17 cellular contexts compared by ENCODE assay signal in genomic region chr11:79045811-79046304, GRCh38.
DNase-seq lines count a peak whose midpoint lies in the region; ATAC-seq, FAIRE-seq and TF ChIP-seq lines count a peak whose summit lies in the region.
"Had no signal": no experiment of that assay in that cellular context is flagged by ENCODE, and none has a peak within 500 bp of the region (broad histone marks: within the 10 kb centered on the region; RNA-seq: fewer than 3 reads in every experiment).

No MANE protein-coding gene starts in this region.

- no peak overlapping the region for H2BK120ac ChIP-seq in mesenchymal stem cell (ENCODE audit: low read depth, low read length)

- no peak overlapping the region for H3K4ac ChIP-seq in mesenchymal stem cell (ENCODE audit: low read depth in 1 of 2, low read length in 2 of 2)

- intact Hi-C loops in activated T-helper 2 cell treated with anti-CD3 and anti-CD28 coated beads, Interferon-gamma antibody, Interleukin-2, Interleukin-4, amounts not matched to agents 10 μg/mL and 5 μg/mL and 100 μg/mL, durations not matched to agents 14 hours and 24 hours and 36 hours (cut with micrococcal nuclease): no loop called here

- H2BK12ac ChIP-seq in mesenchymal stem cell (ENCODE audit: low read length in 2 of 2): no peak overlapping the region

- H3K9ac ChIP-seq in mesenchymal stem cell (ENCODE audit: low read length): no peak overlapping the region
- H3K9ac ChIP-seq: KMS-11 had no signal

- no peak overlapping the region for H3K4me3 ChIP-seq in mesenchymal stem cell (ENCODE audit: insufficient read depth in 1 of 2, low read depth in 1 of 2, low read length in 2 of 2)
- H3K4me3 ChIP-seq: A549, transverse colon had no signal

- no peak overlapping the region for H2AFZ ChIP-seq in mesenchymal stem cell (ENCODE audit: low read depth, low read length)

- peaks cover under 1% of the 10 kb centered on the region for H3K9me3 ChIP-seq in mesenchymal stem cell (ENCODE audit: control insufficient read depth, low read length)
- H3K9me3 ChIP-seq: A549, transverse colon had no signal

- no peak overlapping the region for H4K91ac ChIP-seq in mesenchymal stem cell (ENCODE audit: low read length)

- no peak overlapping the region for H3K18ac ChIP-seq in mesenchymal stem cell (ENCODE audit: low read depth in 1 of 2, low read length in 2 of 2)

- ATAC-seq in HG03520 (IDR thresholded peaks at IDR 0.05; ENCODE audit: unreplicated experiment) (peak; percentile 61), HG03439 (IDR thresholded peaks at IDR 0.05; ENCODE audit: unreplicated experiment) (no peak)
- ATAC-seq: left ventricle myocardium superior had no signal

- H2BK15ac ChIP-seq in mesenchymal stem cell (ENCODE audit: low read depth, poor library complexity, severe bottlenecking): no peak overlapping the region

- 45% methylated on average over 6 of the region's 6 CpGs for WGBS in mesenchymal stem cell

- H2AK5ac ChIP-seq in mesenchymal stem cell (ENCODE audit: low read length, severe bottlenecking): no peak overlapping the region

- DNase-seq in AG08395 (ENCODE audit: low spot score) (peak; percentile 35), caudate nucleus (lab: John Stamatoyannopoulos, UW) (peak in 48 of 61 donors; percentile 8 to 97 (median 66)), mesenchymal stem cell (peak; percentile 16), GM12891 (ENCODE audit: insufficient read length, low spot score) (no peak)
- no peak for DNase-seq in activated T-helper 2 cell treated with anti-CD3 and anti-CD28 coated beads, Interferon-gamma antibody, Interleukin-2, Interleukin-4, amounts not matched to agents 10 μg/mL and 5 μg/mL and 100 μg/mL, durations not matched to agents 14 hours and 24 hours and 36 hours (ENCODE audit: low spot score)
- DNase-seq in activated T-cell treated with anti-CD3 and anti-CD28 coated beads, Interleukin-2, amount 50 U/mL, for 24 hours: no peak
- DNase-seq: activated CD4-positive, alpha-beta T cell treated with anti-CD3 and anti-CD28 coated beads for 1 hour; HCEC 1CT; left ventricle myocardium superior; NCI-H1436 treated with DMSO at 0.1 percent for 48 hours; occipital lobe; SW 1271; transverse colon had no signal

- H3K4me1 Mint-ChIP-seq in activated T-helper 2 cell treated with anti-CD3 and anti-CD28 coated beads, Interferon-gamma antibody, Interleukin-2, Interleukin-4, amounts not matched to agents 10 μg/mL and 5 μg/mL and 100 μg/mL, durations not matched to agents 14 hours and 24 hours and 36 hours (ENCODE audit: low read depth): no peaks in the 10 kb centered on the region
- H3K4me1 Mint-ChIP-seq in activated T-cell treated with anti-CD3 and anti-CD28 coated beads, Interleukin-2, amount 50 U/mL, for 24 hours (ENCODE audit: low read depth): no peaks in the 10 kb centered on the region

- H3K36me3 ChIP-seq in mesenchymal stem cell (ENCODE audit: control insufficient read depth in 1 of 2, insufficient read depth in 2 of 2, low read depth in 1 of 2, low read length in 2 of 2): no peaks in the 10 kb centered on the region
- H3K36me3 ChIP-seq: transverse colon had no signal

- H3K36me3 Mint-ChIP-seq in activated T-helper 2 cell treated with anti-CD3 and anti-CD28 coated beads, Interferon-gamma antibody, Interleukin-2, Interleukin-4, amounts not matched to agents 10 μg/mL and 5 μg/mL and 100 μg/mL, durations not matched to agents 14 hours and 24 hours and 36 hours (ENCODE audit: low read depth): no peaks in the 10 kb centered on the region
- H3K36me3 Mint-ChIP-seq in activated T-cell treated with anti-CD3 and anti-CD28 coated beads, Interleukin-2, amount 50 U/mL, for 24 hours (ENCODE audit: low read depth): no peaks in the 10 kb centered on the region

- H4K8ac ChIP-seq in mesenchymal stem cell (ENCODE audit: low read length): no peak overlapping the region

- no peak overlapping the region for H3K4me2 ChIP-seq in mesenchymal stem cell (ENCODE audit: low read length, poor library complexity, severe bottlenecking)
- H3K4me2 ChIP-seq: A549, KMS-11 had no signal

- H2BK5ac ChIP-seq in mesenchymal stem cell (ENCODE audit: low read depth, low read length, poor library complexity, severe bottlenecking): no peak overlapping the region

- H3K27ac ChIP-seq in caudate nucleus (ENCODE audit: low read depth, low read length): peak overlapping the region; percentile 48
- H3K27ac ChIP-seq in mesenchymal stem cell (ENCODE audit: low read length, poor library complexity, severe bottlenecking): no peak overlapping the region
- H3K27ac ChIP-seq: A549, KMS-11, transverse colon had no signal

- H3K14ac ChIP-seq in mesenchymal stem cell (ENCODE audit: low read length in 2 of 2): peak overlapping the region in 1 of 2 experiments; percentile 73

- H3K4me1 ChIP-seq in mesenchymal stem cell (ENCODE audit: control insufficient read depth, insufficient read depth, low read depth, low read length): peaks cover 14% of the 10 kb centered on the region
- H3K4me1 ChIP-seq: A549, transverse colon had no signal

- H3K27me3 ChIP-seq in mesenchymal stem cell (ENCODE audit: control insufficient read depth in 1 of 2, insufficient read depth in 1 of 2, low read length in 2 of 2): no peaks in the 10 kb centered on the region
- H3K27me3 ChIP-seq: transverse colon had no signal

- no peak overlapping the region for H3K23ac ChIP-seq in mesenchymal stem cell (ENCODE audit: low read length in 2 of 2)

- H3K79me1 ChIP-seq in mesenchymal stem cell (replicated peaks; ENCODE audit: low read length, poor library complexity, severe bottlenecking): no peaks in the 10 kb centered on the region

- no peak for FAIRE-seq in GM12891 (lab: Jason Lieb, UNC)
- FAIRE-seq: A549 had no signal

- TF ChIP-seq POLR2A in GM12891 (IDR thresholded peaks at IDR 0.05; ENCODE audit: low read depth, low read length): no peak

- H3K27me3 Mint-ChIP-seq in activated T-helper 2 cell treated with anti-CD3 and anti-CD28 coated beads, Interferon-gamma antibody, Interleukin-2, Interleukin-4, amounts not matched to agents 10 μg/mL and 5 μg/mL and 100 μg/mL, durations not matched to agents 14 hours and 24 hours and 36 hours (ENCODE audit: low read depth): peaks cover 9% of the 10 kb centered on the region
- H3K27me3 Mint-ChIP-seq in activated T-cell treated with anti-CD3 and anti-CD28 coated beads, Interleukin-2, amount 50 U/mL, for 24 hours: peaks cover 15% of the 10 kb centered on the region

- H3K9me3 Mint-ChIP-seq in activated T-helper 2 cell treated with anti-CD3 and anti-CD28 coated beads, Interferon-gamma antibody, Interleukin-2, Interleukin-4, amounts not matched to agents 10 μg/mL and 5 μg/mL and 100 μg/mL, durations not matched to agents 14 hours and 24 hours and 36 hours: no peaks in the 10 kb centered on the region
- no peaks in the 10 kb centered on the region for H3K9me3 Mint-ChIP-seq in activated T-cell treated with anti-CD3 and anti-CD28 coated beads, Interleukin-2, amount 50 U/mL, for 24 hours

- H3K27ac Mint-ChIP-seq in activated T-helper 2 cell treated with anti-CD3 and anti-CD28 coated beads, Interferon-gamma antibody, Interleukin-2, Interleukin-4, amounts not matched to agents 10 μg/mL and 5 μg/mL and 100 μg/mL, durations not matched to agents 14 hours and 24 hours and 36 hours: no peak overlapping the region
- H3K27ac Mint-ChIP-seq in activated T-cell treated with anti-CD3 and anti-CD28 coated beads, Interleukin-2, amount 50 U/mL, for 24 hours: no peak overlapping the region

- no peak overlapping the region for H3K4me3 Mint-ChIP-seq in activated T-helper 2 cell treated with anti-CD3 and anti-CD28 coated beads, Interferon-gamma antibody, Interleukin-2, Interleukin-4, amounts not matched to agents 10 μg/mL and 5 μg/mL and 100 μg/mL, durations not matched to agents 14 hours and 24 hours and 36 hours (ENCODE audit: low read depth)
- H3K4me3 Mint-ChIP-seq in activated T-cell treated with anti-CD3 and anti-CD28 coated beads, Interleukin-2, amount 50 U/mL, for 24 hours: no peak overlapping the region

TF ChIP-seq in GM12891, 5 proteins besides CTCF, POLR2A, EP300 and RAD21:
- no peak for TF ChIP-seq PAX5 (IDR thresholded peaks at IDR 0.05; ENCODE audit: insufficient read depth, low read length, severe bottlenecking)
- TF ChIP-seq SPI1 (IDR thresholded peaks at IDR 0.05; ENCODE audit: low read depth, low read length): no peak
- no peak for TF ChIP-seq TAF1 (IDR thresholded peaks at IDR 0.05; ENCODE audit: low read depth, low read length)
- no peak for TF ChIP-seq POLR2AphosphoS5 (IDR thresholded peaks at IDR 0.05; ENCODE audit: low read depth, low read length)
- no peak for TF ChIP-seq POU2F2 (IDR thresholded peaks at IDR 0.05; ENCODE audit: low read depth, low read length)
TF ChIP-seq in GM12891: peak in this region for 0.

Comparison
In these comparisons a context has a peak if more than half of its experiments do, and no peak if none do; other contexts are left out.
1. DNase-seq: peak in AG08395 (single experiment), caudate nucleus (48 of 61) and mesenchymal stem cell (single experiment); none in GM12891 (single experiment), activated T-helper 2 cell treated with anti-CD3 and anti-CD28 coated beads, Interferon-gamma antibody, Interleukin-2, Interleukin-4, amounts not matched to agents 10 μg/mL and 5 μg/mL and 100 μg/mL, durations not matched to agents 14 hours and 24 hours and 36 hours (single experiment) and activated T-cell treated with anti-CD3 and anti-CD28 coated beads, Interleukin-2, amount 50 U/mL, for 24 hours (single experiment).